In genomic region chr3:65936908-65937638, GRCh38 we compare ENCODE assay signal across 12 cellular contexts.
A peak's percentile ranks its signal among the peaks of the same experiment; 100 is the strongest.
DNase-seq lines count a peak whose midpoint lies in the region; ATAC-seq and TF ChIP-seq lines count a peak whose summit lies in the region.
"Had no signal": no experiment of that assay in that cellular context is flagged by ENCODE, and none has a peak within 500 bp of the region (broad histone marks: within the 10 kb centered on the region; RNA-seq: fewer than 3 reads in every experiment).

No MANE protein-coding gene starts in this region.

- DNase-seq in Right ventricle myocardium superior (no peak), Right ventricle myocardium inferior (ENCODE audit: missing footprints) (no peak), left lung (no peak), upper lobe of left lung (peak in 1 of 2 donors; percentile 31), ACHN (no peak)
- peak; percentile 9 for DNase-seq in activated T-helper 2 cell treated with anti-CD3 and anti-CD28 coated beads, Interferon-gamma antibody, Interleukin-2, Interleukin-4, amounts not matched to agents 10 μg/mL and 5 μg/mL and 100 μg/mL, durations not matched to agents 14 hours and 24 hours and 36 hours (ENCODE audit: low spot score)
- DNase-seq: naive B cell had no signal

- H3K27ac ChIP-seq in left lung (peak overlapping the region; percentile 4 to 10), upper lobe of left lung (peak overlapping the region; percentile 41 to 73 (median 58))
- H3K27ac ChIP-seq: skin epidermis had no signal

- no peak for TF ChIP-seq CTCF in left lung (IDR thresholded peaks at IDR 0.05)
- TF ChIP-seq CTCF in upper lobe of left lung (IDR thresholded peaks at IDR 0.05), result no peak

- H3K9me3 Mint-ChIP-seq in activated T-helper 2 cell treated with anti-CD3 and anti-CD28 coated beads, Interferon-gamma antibody, Interleukin-2, Interleukin-4, amounts not matched to agents 10 μg/mL and 5 μg/mL and 100 μg/mL, durations not matched to agents 14 hours and 24 hours and 36 hours, result peaks cover 8% of the 10 kb centered on the region

- peaks cover 8% of the 10 kb centered on the region for H3K4me1 Mint-ChIP-seq in activated T-helper 2 cell treated with anti-CD3 and anti-CD28 coated beads, Interferon-gamma antibody, Interleukin-2, Interleukin-4, amounts not matched to agents 10 μg/mL and 5 μg/mL and 100 μg/mL, durations not matched to agents 14 hours and 24 hours and 36 hours (ENCODE audit: low read depth)
- H3K4me1 Mint-ChIP-seq: naive B cell had no signal

- H3K36me3 ChIP-seq in left lung, result no peaks in the 10 kb centered on the region
- H3K36me3 ChIP-seq in upper lobe of left lung, result no peaks in the 10 kb centered on the region

- H3K4me3 Mint-ChIP-seq in activated T-helper 2 cell treated with anti-CD3 and anti-CD28 coated beads, Interferon-gamma antibody, Interleukin-2, Interleukin-4, amounts not matched to agents 10 μg/mL and 5 μg/mL and 100 μg/mL, durations not matched to agents 14 hours and 24 hours and 36 hours (ENCODE audit: low read depth), result no peak overlapping the region
- H3K4me3 Mint-ChIP-seq: naive B cell; T-helper 1 cell treated with Interleukin-12 subunit alpha and Interleukin-12 subunit beta and Interleukin-4 antibody, amounts not matched to agents 30 μg/mL and 1 μg/mL, for 36 hours had no signal

- H3K9me3 ChIP-seq in left lung, result peaks cover 0 to 5% of the 10 kb centered on the region in 2 donors
- peaks cover 0 to 7% (median 0%) of the 10 kb centered on the region in 4 donors for H3K9me3 ChIP-seq in upper lobe of left lung

- H3K27me3 Mint-ChIP-seq in activated T-helper 2 cell treated with anti-CD3 and anti-CD28 coated beads, Interferon-gamma antibody, Interleukin-2, Interleukin-4, amounts not matched to agents 10 μg/mL and 5 μg/mL and 100 μg/mL, durations not matched to agents 14 hours and 24 hours and 36 hours (ENCODE audit: low read depth), result peaks cover 6% of the 10 kb centered on the region
- H3K27me3 Mint-ChIP-seq: naive B cell had no signal

- ATAC-seq in Right ventricle myocardium superior (ENCODE audit: poor library complexity), result peak; percentile 35
- no peak for ATAC-seq in Right ventricle myocardium inferior
- ATAC-seq in left lung, result peak; percentile 72
- peak in 1 of 2 donors; percentile 47 for ATAC-seq in upper lobe of left lung (ENCODE audit: low FRiP score in 2 of 2)
- no peak for ATAC-seq in GM19328 (IDR thresholded peaks at IDR 0.05; ENCODE audit: unreplicated experiment)
- ATAC-seq in HG02623 (IDR thresholded peaks at IDR 0.05; ENCODE audit: unreplicated experiment), result no peak
- ATAC-seq: K562 had no signal

- no peak overlapping the region for H3K27ac Mint-ChIP-seq in activated T-helper 2 cell treated with anti-CD3 and anti-CD28 coated beads, Interferon-gamma antibody, Interleukin-2, Interleukin-4, amounts not matched to agents 10 μg/mL and 5 μg/mL and 100 μg/mL, durations not matched to agents 14 hours and 24 hours and 36 hours
- H3K27ac Mint-ChIP-seq: naive B cell; T-helper 1 cell treated with Interleukin-12 subunit alpha and Interleukin-12 subunit beta and Interleukin-4 antibody, amounts not matched to agents 30 μg/mL and 1 μg/mL, for 36 hours had no signal

- intact Hi-C loops in Right ventricle myocardium superior (cut with DNase I) (no loop called here), Right ventricle myocardium inferior (cut with DNase I) (loop anchor here (2.0 to 5.0 kb wide), 2 partner anchors 14 to 100 kb away; partner anchors contain the start of gene MAGI1), left lung (cut with DNase I) (no loop called here)
- intact Hi-C loops in activated T-helper 2 cell treated with anti-CD3 and anti-CD28 coated beads, Interferon-gamma antibody, Interleukin-2, Interleukin-4, amounts not matched to agents 10 μg/mL and 5 μg/mL and 100 μg/mL, durations not matched to agents 14 hours and 24 hours and 36 hours (cut with micrococcal nuclease), result no loop called here

- H3K27me3 ChIP-seq in left lung (no peaks in the 10 kb centered on the region), upper lobe of left lung (no peaks in the 10 kb centered on the region)

- no peaks in the 10 kb centered on the region for H3K36me3 Mint-ChIP-seq in activated T-helper 2 cell treated with anti-CD3 and anti-CD28 coated beads, Interferon-gamma antibody, Interleukin-2, Interleukin-4, amounts not matched to agents 10 μg/mL and 5 μg/mL and 100 μg/mL, durations not matched to agents 14 hours and 24 hours and 36 hours (ENCODE audit: low read depth)
- H3K36me3 Mint-ChIP-seq: naive B cell had no signal

- H3K4me1 ChIP-seq in left lung (peaks cover 0 to 3% of the 10 kb centered on the region in 2 donors), upper lobe of left lung (peaks cover 10 to 28% (median 23%) of the 10 kb centered on the region in 4 donors)

- 20 to 22% methylated on average over 5 of the region's 5 CpGs for WGBS in upper lobe of left lung, 2 donors

- in situ Hi-C loops in ACHN (cut with HindIII; ENCODE audit: low pct_ligation_motif_present, low pct_unique_long_range_greater_than_20kb, low sequenced_read_pairs), result no loop called here

- H3K4me3 ChIP-seq in left lung, result no peak overlapping the region
- no peak overlapping the region for H3K4me3 ChIP-seq in upper lobe of left lung
- H3K4me3 ChIP-seq: K562, skin epidermis had no signal

- TF ChIP-seq EP300 in upper lobe of left lung (IDR thresholded peaks at IDR 0.05), result no peak

- no peak for TF ChIP-seq POLR2A in upper lobe of left lung (IDR thresholded peaks at IDR 0.05)

Comparison
In these comparisons a context has a peak if more than half of its experiments do, and no peak if none do; other contexts are left out.
1. ATAC-seq: peak in Right ventricle myocardium superior (single experiment) and left lung (single experiment); none in Right ventricle myocardium inferior (single experiment), GM19328 (single experiment) and HG02623 (single experiment).